1 cellular context compared by ENCODE assay signal in genomic region chr2:177633111-177633510, GRCh38.
TF ChIP-seq lines count a peak whose summit lies in the region.

No MANE protein-coding gene starts in this region.

TF ChIP-seq in SK-N-SH treated with all-trans-retinoic acid at 6 μM for 48 hours, 23 proteins besides CTCF, POLR2A, EP300 and RAD21 (continued from another document):
- TF ChIP-seq PATZ1 (CRISPR knock-in tag; IDR thresholded peaks at IDR 0.05; ENCODE audit: borderline replicate concordance) (no peak), TSHZ2 (CRISPR knock-in tag; IDR thresholded peaks at IDR 0.05) (no peak), OSR1 (CRISPR knock-in tag; IDR thresholded peaks at IDR 0.05) (no peak), ARNTL (CRISPR knock-in tag; IDR thresholded peaks at IDR 0.05; ENCODE audit: borderline replicate concordance, low read depth) (no peak), ZNF8 (CRISPR knock-in tag; IDR thresholded peaks at IDR 0.05) (no peak), ZNF70 (CRISPR knock-in tag; IDR thresholded peaks at IDR 0.05) (no peak), TCF4 (CRISPR knock-in tag; IDR thresholded peaks at IDR 0.05; ENCODE audit: borderline replicate concordance) (no peak), PPARA (CRISPR knock-in tag; IDR thresholded peaks at IDR 0.05; ENCODE audit: borderline replicate concordance) (no peak), ZFP30 (CRISPR knock-in tag; IDR thresholded peaks at IDR 0.05) (no peak), GLIS3 (CRISPR knock-in tag; IDR thresholded peaks at IDR 0.05) (no peak), ZFP3 (CRISPR knock-in tag; IDR thresholded peaks at IDR 0.05) (no peak)
